1 cellular context compared by ENCODE assay signal in the genomic region with DNA sequence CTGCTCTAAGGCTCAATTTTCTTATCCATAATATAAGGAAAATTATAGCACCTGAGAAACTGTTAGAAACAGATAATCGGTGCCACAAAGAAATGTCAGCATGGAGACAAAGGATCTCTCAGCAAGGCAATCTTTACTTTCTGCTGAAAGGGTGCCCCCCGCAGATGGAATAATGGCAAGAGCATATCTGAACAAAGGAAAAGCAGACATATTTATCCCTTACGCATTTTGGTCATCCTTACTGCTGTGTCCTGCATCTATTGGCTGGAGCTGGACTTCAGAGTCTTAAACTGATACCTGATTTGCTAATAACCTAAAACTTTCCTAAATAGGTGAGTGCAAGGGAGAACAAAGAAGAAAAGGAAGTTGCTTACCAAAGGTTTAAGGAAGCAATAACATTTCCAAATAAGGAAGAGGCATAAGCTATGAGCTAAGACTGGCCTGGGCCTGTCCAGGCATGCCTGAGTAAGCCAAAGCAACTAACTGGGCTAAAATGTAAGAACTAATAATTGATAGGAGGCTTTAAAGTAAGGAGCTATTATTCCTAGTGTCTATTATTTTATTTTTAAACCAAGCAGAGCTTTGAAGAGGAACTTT.
TF ChIP-seq lines count a peak whose summit lies in the region.

No MANE protein-coding gene starts in this region.

TF ChIP-seq in GM12878, 131 proteins besides CTCF, POLR2A, EP300 and RAD21 (continued from another document):
- TF ChIP-seq NFIC (IDR thresholded peaks at IDR 0.05; ENCODE audit: low read depth, low read length) (no peak), SRF (IDR thresholded peaks at IDR 0.05; ENCODE audit: low read depth in 2 of 2, low read length in 2 of 2) (0 out of 4 replicates have a peak, but pooled peaks of 1 of the 2 experiments have one; percentile 45), ESRRA (IDR thresholded peaks at IDR 0.05; ENCODE audit: low read length) (no peak), EZH2 (IDR thresholded peaks at IDR 0.05; ENCODE audit: borderline replicate concordance, control insufficient read depth, low read depth, low read length) (no peak), CHD1 (IDR thresholded peaks at IDR 0.05; ENCODE audit: low read depth, low read length) (no peak), CREB1 (IDR thresholded peaks at IDR 0.05; ENCODE audit: low read depth) (no peak), CBX5 (IDR thresholded peaks at IDR 0.05; ENCODE audit: low read depth) (peak; percentile 71; the same call in 1 of the 2 replicates), POLR2AphosphoS5 (IDR thresholded peaks at IDR 0.05; ENCODE audit: low read length) (no peak), RB1 (IDR thresholded peaks at IDR 0.05; ENCODE audit: borderline replicate concordance) (no peak), YY1 (IDR thresholded peaks at IDR 0.05; ENCODE audit: low read depth, low read length) (no peak)
- TF ChIP-seq, protein P1, sequence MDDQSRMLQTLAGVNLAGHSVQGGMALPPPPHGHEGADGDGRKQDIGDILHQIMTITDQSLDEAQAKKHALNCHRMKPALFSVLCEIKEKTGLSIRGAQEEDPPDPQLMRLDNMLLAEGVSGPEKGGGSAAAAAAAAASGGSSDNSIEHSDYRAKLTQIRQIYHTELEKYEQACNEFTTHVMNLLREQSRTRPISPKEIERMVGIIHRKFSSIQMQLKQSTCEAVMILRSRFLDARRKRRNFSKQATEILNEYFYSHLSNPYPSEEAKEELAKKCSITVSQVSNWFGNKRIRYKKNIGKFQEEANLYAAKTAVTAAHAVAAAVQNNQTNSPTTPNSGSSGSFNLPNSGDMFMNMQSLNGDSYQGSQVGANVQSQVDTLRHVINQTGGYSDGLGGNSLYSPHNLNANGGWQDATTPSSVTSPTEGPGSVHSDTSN (IDR thresholded peaks at IDR 0.05; ENCODE audit: insufficient replicate concordance, low read depth, low read length): no peak
- TF ChIP-seq, protein P2, sequence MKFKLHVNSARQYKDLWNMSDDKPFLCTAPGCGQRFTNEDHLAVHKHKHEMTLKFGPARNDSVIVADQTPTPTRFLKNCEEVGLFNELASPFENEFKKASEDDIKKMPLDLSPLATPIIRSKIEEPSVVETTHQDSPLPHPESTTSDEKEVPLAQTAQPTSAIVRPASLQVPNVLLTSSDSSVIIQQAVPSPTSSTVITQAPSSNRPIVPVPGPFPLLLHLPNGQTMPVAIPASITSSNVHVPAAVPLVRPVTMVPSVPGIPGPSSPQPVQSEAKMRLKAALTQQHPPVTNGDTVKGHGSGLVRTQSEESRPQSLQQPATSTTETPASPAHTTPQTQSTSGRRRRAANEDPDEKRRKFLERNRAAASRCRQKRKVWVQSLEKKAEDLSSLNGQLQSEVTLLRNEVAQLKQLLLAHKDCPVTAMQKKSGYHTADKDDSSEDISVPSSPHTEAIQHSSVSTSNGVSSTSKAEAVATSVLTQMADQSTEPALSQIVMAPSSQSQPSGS (IDR thresholded peaks at IDR 0.05; ENCODE audit: low read length): no peak
